28 cellular contexts compared by ENCODE assay signal in the genomic region with DNA sequence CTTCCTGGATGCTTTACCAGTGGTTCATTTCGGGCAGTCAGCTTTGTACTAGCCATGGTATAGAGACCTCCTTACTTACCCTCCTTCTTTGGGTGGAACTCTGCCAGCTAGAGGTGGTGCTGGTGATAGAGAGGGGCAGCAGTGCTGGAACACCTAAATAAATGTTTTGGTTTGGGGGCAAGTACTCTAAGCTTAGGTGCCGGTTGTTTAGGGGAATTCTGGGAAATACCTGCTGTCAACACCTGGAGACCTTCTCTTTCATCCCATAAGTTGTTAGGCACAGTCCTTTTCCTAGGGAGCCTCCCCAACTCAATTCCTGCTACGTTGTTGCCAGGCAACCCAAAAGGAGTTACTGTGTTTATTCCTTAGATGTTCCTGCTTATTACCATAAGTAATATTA.
"Had no signal": no experiment of that assay in that cellular context is flagged by ENCODE, and none has a peak within 500 bp of the region (broad histone marks: within the 10 kb centered on the region; RNA-seq: fewer than 3 reads in every experiment).

No MANE protein-coding gene starts in this region.

- H3K36me3 ChIP-seq: neural progenitor cell, ovary, thoracic aorta, thyroid gland, uterus had no signal

- H3K27me3 ChIP-seq: neural progenitor cell, ovary, right lobe of liver, sigmoid colon, stomach, thyroid gland, tibial nerve, upper lobe of right lung, uterus had no signal

- H3K9me3 Mint-ChIP-seq: natural killer cell; nephron; neural progenitor cell; stimulated activated effector memory CD8-positive, alpha-beta T cell treated with anti-CD3 and anti-CD28 coated beads, Interleukin-12 subunit alpha, Interleukin-12 subunit beta, amount 100 ng/mL, for 72 hours; stimulated activated naive B cell treated with anti-CD40 and anti-IgM and Interleukin-4, amounts not matched to agents 10 μg/mL and 1 μg/mL and 100 μg/mL, for 72 hours; stimulated activated naive CD8-positive, alpha-beta T cell treated with anti-CD3 and anti-CD28 coated beads, Interleukin-15, Interleukin-2, amounts not matched to agents 100 ng/mL and 50 ng/mL, for 24 hours; type B pancreatic cell had no signal

- H3K9ac ChIP-seq: neural progenitor cell, parathyroid adenoma had no signal

- H3K4me3 Mint-ChIP-seq: natural killer cell; nephron; neural progenitor cell; stimulated activated effector memory CD8-positive, alpha-beta T cell treated with anti-CD3 and anti-CD28 coated beads, Interleukin-12 subunit alpha, Interleukin-12 subunit beta, amount 100 ng/mL, for 72 hours; stimulated activated naive B cell treated with anti-CD40 and anti-IgM and Interleukin-4, amounts not matched to agents 10 μg/mL and 1 μg/mL and 100 μg/mL, for 72 hours; stimulated activated naive CD8-positive, alpha-beta T cell treated with anti-CD3 and anti-CD28 coated beads, Interleukin-15, Interleukin-2, amounts not matched to agents 100 ng/mL and 50 ng/mL, for 24 hours; type B pancreatic cell had no signal

- H3K4me1 ChIP-seq: neural progenitor cell, parathyroid adenoma, sigmoid colon, thyroid gland, tibial nerve, upper lobe of right lung, uterus had no signal

- H3K4me1 Mint-ChIP-seq: natural killer cell; nephron; stimulated activated effector memory CD8-positive, alpha-beta T cell treated with anti-CD3 and anti-CD28 coated beads, Interleukin-12 subunit alpha, Interleukin-12 subunit beta, amount 100 ng/mL, for 72 hours; stimulated activated naive B cell treated with anti-CD40 and anti-IgM and Interleukin-4, amounts not matched to agents 10 μg/mL and 1 μg/mL and 100 μg/mL, for 72 hours had no signal

- H2AFZ ChIP-seq: neural progenitor cell, parathyroid adenoma had no signal

- H3K4me3 ChIP-seq: neural progenitor cell, ovary, psoas muscle, right lobe of liver, sigmoid colon, stomach, thoracic aorta, thyroid gland, tibial nerve, upper lobe of right lung, uterus had no signal

- H3K4me2 ChIP-seq: neural progenitor cell had no signal

- ATAC-seq: natural killer cell; psoas muscle; right cardiac atrium; stimulated activated effector memory CD8-positive, alpha-beta T cell treated with anti-CD3 and anti-CD28 coated beads, Interleukin-12 subunit alpha, Interleukin-12 subunit beta, amount 100 ng/mL, for 72 hours; stimulated activated naive B cell treated with anti-CD40 and anti-IgM and Interleukin-4, amounts not matched to agents 10 μg/mL and 1 μg/mL and 100 μg/mL, for 72 hours; upper lobe of right lung had no signal

- DNase-seq: natural killer cell; occipital lobe; ovary; posterior cingulate gyrus; psoas muscle; right cardiac atrium; right lobe of liver; sigmoid colon; small intestine; stimulated activated CD4-positive, alpha-beta T cell treated with anti-CD3 and anti-CD28 coated beads, Interleukin-15, amount 100 ng/mL, for 24 hours; stimulated activated CD4-positive, alpha-beta T cell treated with anti-CD3 and anti-CD28 coated beads, Interleukin-2, amount 100 ng/mL, for 24 hours; stimulated activated CD4-positive, alpha-beta T cell treated with anti-CD3 and anti-CD28 coated beads, Interleukin-2, amount 100 ng/mL, for 48 hours; stimulated activated CD4-positive, alpha-beta T cell treated with anti-CD3 and anti-CD28 coated beads, Interleukin-4, amount 100 ng/mL, for 24 hours; stimulated activated naive B cell treated with anti-CD40 and anti-IgM and Interleukin-4, amounts not matched to agents 10 μg/mL and 1 μg/mL and 100 μg/mL, for 72 hours; stimulated activated naive CD4-positive, alpha-beta T cell treated with Interleukin-2 at 50 U/mL for 16 hours; stomach; thyroid gland; upper lobe of right lung; uterus had no signal

- H3K36me3 Mint-ChIP-seq: natural killer cell, neural progenitor cell had no signal

- H3K27ac Mint-ChIP-seq: natural killer cell; nephron; neural progenitor cell; progenitor cell of endocrine pancreas; stimulated activated effector memory CD8-positive, alpha-beta T cell treated with anti-CD3 and anti-CD28 coated beads, Interleukin-12 subunit alpha, Interleukin-12 subunit beta, amount 100 ng/mL, for 72 hours; stimulated activated naive B cell treated with anti-CD40 and anti-IgM and Interleukin-4, amounts not matched to agents 10 μg/mL and 1 μg/mL and 100 μg/mL, for 72 hours; stimulated activated naive CD8-positive, alpha-beta T cell treated with anti-CD3 and anti-CD28 coated beads, Interleukin-15, Interleukin-2, amounts not matched to agents 100 ng/mL and 50 ng/mL, for 24 hours; type B pancreatic cell had no signal

- FAIRE-seq: small intestine had no signal

- H3K27ac ChIP-seq: neural progenitor cell, ovary, parathyroid adenoma, psoas muscle, right lobe of liver, sigmoid colon, stomach, thoracic aorta, thyroid gland, tibial nerve, upper lobe of right lung had no signal

- H3K27me3 Mint-ChIP-seq: progenitor cell of endocrine pancreas; stimulated activated naive CD8-positive, alpha-beta T cell treated with anti-CD3 and anti-CD28 coated beads, Interleukin-15, Interleukin-2, amounts not matched to agents 100 ng/mL and 50 ng/mL, for 24 hours; type B pancreatic cell had no signal

- H3K79me2 ChIP-seq: parathyroid adenoma had no signal

- H3K9me3 ChIP-seq: ovary, psoas muscle, right lobe of liver, sigmoid colon, stomach, thoracic aorta, thyroid gland, tibial nerve, upper lobe of right lung, uterus had no signal
